ENCODE assay signal across 19 cellular contexts in genomic region chr6:131931063-131931745, GRCh38. TPM values are rescaled to one million over a fixed set of nuclear protein-coding genes. Genes with fewer than 3 reads are reported as not detected.
"Had no signal": no experiment of that assay in that cellular context is flagged by ENCODE, and none has a peak within 500 bp of the region (broad histone marks: within the 10 kb centered on the region; RNA-seq: fewer than 3 reads in every experiment).

No MANE protein-coding gene starts in this region.

- H3K4me1 Mint-ChIP-seq: activated naive CD8-positive, alpha-beta T cell treated with anti-CD3 and anti-CD28 coated beads, Interleukin-2, amount 50 U/mL, for 24 hours; immature natural killer cell; stimulated activated naive CD8-positive, alpha-beta T cell treated with anti-CD3 and anti-CD28 coated beads, Interleukin-15, amount 100 ng/mL, for 72 hours had no signal

- H3K36me3 Mint-ChIP-seq: immature natural killer cell; natural killer cell treated with Interleukin-12 subunit alpha and Interleukin-12 subunit beta and Interleukin-15 and Interleukin-18, amount 100 ng/mL, for 72 hours had no signal

- H3K4me1 ChIP-seq: foreskin keratinocyte had no signal

- H3K27ac Mint-ChIP-seq: activated CD8-positive, alpha-beta T cell treated with anti-CD3 and anti-CD28 coated beads, Interleukin-2, amount 10 ng/mL, durations not matched to agents 7 days and 5 days; activated naive CD8-positive, alpha-beta T cell treated with anti-CD3 and anti-CD28 coated beads, Interleukin-2, amount 50 U/mL, for 24 hours; effector memory CD8-positive, alpha-beta T cell; immature natural killer cell; natural killer cell treated with Interleukin-12 subunit alpha and Interleukin-12 subunit beta and Interleukin-15 and Interleukin-18, amount 100 ng/mL, for 72 hours; stimulated activated naive CD8-positive, alpha-beta T cell treated with anti-CD3 and anti-CD28 coated beads, Interleukin-15, amount 100 ng/mL, for 72 hours had no signal

- H3K27ac ChIP-seq: epithelial cell of prostate, foreskin keratinocyte, ovary, thoracic aorta, WERI-Rb-1 had no signal

- H3K4me3 ChIP-seq: ovary, thoracic aorta had no signal

- H3K27me3 ChIP-seq: foreskin keratinocyte, ovary had no signal

- H3K4me3 Mint-ChIP-seq: activated CD8-positive, alpha-beta T cell treated with anti-CD3 and anti-CD28 coated beads, Interleukin-2, amount 10 ng/mL, durations not matched to agents 7 days and 5 days; activated naive CD8-positive, alpha-beta T cell treated with anti-CD3 and anti-CD28 coated beads, Interleukin-2, amount 50 U/mL, for 24 hours; effector memory CD8-positive, alpha-beta T cell; immature natural killer cell; natural killer cell treated with Interleukin-12 subunit alpha and Interleukin-12 subunit beta and Interleukin-15 and Interleukin-18, amount 100 ng/mL, for 72 hours; stimulated activated naive CD8-positive, alpha-beta T cell treated with anti-CD3 and anti-CD28 coated beads, Interleukin-15, amount 100 ng/mL, for 72 hours had no signal

- H3K9me3 ChIP-seq: ovary, thoracic aorta had no signal

- DNase-seq: activated CD4-positive, alpha-beta T cell treated with anti-CD3 and anti-CD28 coated beads for 48 hours; activated CD8-positive, alpha-beta memory T cell treated with anti-CD3 and anti-CD28 coated beads, Interleukin-2, amount 50 U/mL, for 48 hours; activated CD8-positive, alpha-beta T cell treated with anti-CD3 and anti-CD28 coated beads, Interleukin-2, amount 10 ng/mL, durations not matched to agents 7 days and 5 days; activated naive CD4-positive, alpha-beta T cell; activated naive CD8-positive, alpha-beta T cell treated with anti-CD3 and anti-CD28 coated beads, Interleukin-2, amount 50 U/mL, for 24 hours; effector memory CD8-positive, alpha-beta T cell; foreskin keratinocyte; immature natural killer cell; left cardiac atrium; mammary epithelial cell; ovary; retina; stimulated activated CD4-positive, alpha-beta T cell treated with anti-CD3 and anti-CD28 coated beads, Interleukin-4, amount 100 ng/mL, for 4 hours; stimulated activated naive CD8-positive, alpha-beta T cell treated with anti-CD3 and anti-CD28 coated beads, Interleukin-15, amount 100 ng/mL, for 72 hours; T-helper 9 cell; WERI-Rb-1 had no signal

- H3K36me3 ChIP-seq: ovary, thoracic aorta, WERI-Rb-1 had no signal

- H3K9me3 Mint-ChIP-seq: activated naive CD8-positive, alpha-beta T cell treated with anti-CD3 and anti-CD28 coated beads, Interleukin-2, amount 50 U/mL, for 24 hours; effector memory CD8-positive, alpha-beta T cell; natural killer cell treated with Interleukin-12 subunit alpha and Interleukin-12 subunit beta and Interleukin-15 and Interleukin-18, amount 100 ng/mL, for 72 hours; stimulated activated naive CD8-positive, alpha-beta T cell treated with anti-CD3 and anti-CD28 coated beads, Interleukin-15, amount 100 ng/mL, for 72 hours had no signal

- ATAC-seq: activated CD8-positive, alpha-beta T cell treated with anti-CD3 and anti-CD28 coated beads, Interleukin-2, amount 10 ng/mL, durations not matched to agents 7 days and 5 days; activated naive CD8-positive, alpha-beta T cell treated with anti-CD3 and anti-CD28 coated beads, Interleukin-2, amount 50 U/mL, for 24 hours; effector memory CD8-positive, alpha-beta T cell; foreskin keratinocyte; left cardiac atrium; natural killer cell treated with Interleukin-12 subunit alpha and Interleukin-12 subunit beta and Interleukin-15 and Interleukin-18, amount 100 ng/mL, for 72 hours; stimulated activated naive CD8-positive, alpha-beta T cell treated with anti-CD3 and anti-CD28 coated beads, Interleukin-15, amount 100 ng/mL, for 72 hours had no signal

RNA-seq across cellular contexts. Expression of gene CCN2, which starts 20.0 kb away (rescaled TPM):
- total RNA-seq: activated CD8-positive, alpha-beta T cell treated with anti-CD3 and anti-CD28 coated beads, Interleukin-2, amount 10 ng/mL, durations not matched to agents 7 days and 5 days; natural killer cell treated with Interleukin-12 subunit alpha and Interleukin-12 subunit beta and Interleukin-15 and Interleukin-18, amount 100 ng/mL, for 72 hours had no signal
- polyA plus RNA-seq: immature natural killer cell had no signal
